In genomic region chr13:20320885-20321284, GRCh38 we compare ENCODE assay signal across 25 cellular contexts.
"Had no signal": no experiment of that assay in that cellular context is flagged by ENCODE, and none has a peak within 500 bp of the region (broad histone marks: within the 10 kb centered on the region; RNA-seq: fewer than 3 reads in every experiment).

No MANE protein-coding gene starts in this region.

- ATAC-seq: K562, Panc1, PC-3 had no signal

- FAIRE-seq: HTR-8/SVneo, K562 had no signal

- H3K4me1 Mint-ChIP-seq: IgD-negative memory B cell had no signal

- H3K4me3 Mint-ChIP-seq: IgD-negative memory B cell had no signal

- H3K4me2 ChIP-seq: KMS-11, SK-N-SH had no signal

- H3K9me3 ChIP-seq: SK-N-SH had no signal

- H3K4me3 ChIP-seq: K562 had no signal

- H3K9ac ChIP-seq: KMS-11, SK-N-SH had no signal

- DNase-seq: Kasumi-1; MM.1S; NCI-H1092 treated with DMSO at 0.1 percent for 48 hours; NCI-H1436; NCI-H187; NCI-H2029; NCI-H2081 treated with DMSO at 0.1 percent for 48 hours; NCI-H2171; NCI-H226; NCI-H446; NCI-H510A; NCI-H524 treated with DMSO at 0.1 percent for 48 hours; NCI-H69; NCI-H774; NK-92 treated with Interleukin-12 subunit alpha and Interleukin-12 subunit beta, amount 100 ng/mL, for 24 hours; PC-3; SHP77; SK-N-SH had no signal

- H3K27ac Mint-ChIP-seq: IgD-negative memory B cell had no signal

- H3K27ac ChIP-seq: HL-60, KMS-11, RWPE1 had no signal
